14 cellular contexts compared by ENCODE assay signal in the genomic region with DNA sequence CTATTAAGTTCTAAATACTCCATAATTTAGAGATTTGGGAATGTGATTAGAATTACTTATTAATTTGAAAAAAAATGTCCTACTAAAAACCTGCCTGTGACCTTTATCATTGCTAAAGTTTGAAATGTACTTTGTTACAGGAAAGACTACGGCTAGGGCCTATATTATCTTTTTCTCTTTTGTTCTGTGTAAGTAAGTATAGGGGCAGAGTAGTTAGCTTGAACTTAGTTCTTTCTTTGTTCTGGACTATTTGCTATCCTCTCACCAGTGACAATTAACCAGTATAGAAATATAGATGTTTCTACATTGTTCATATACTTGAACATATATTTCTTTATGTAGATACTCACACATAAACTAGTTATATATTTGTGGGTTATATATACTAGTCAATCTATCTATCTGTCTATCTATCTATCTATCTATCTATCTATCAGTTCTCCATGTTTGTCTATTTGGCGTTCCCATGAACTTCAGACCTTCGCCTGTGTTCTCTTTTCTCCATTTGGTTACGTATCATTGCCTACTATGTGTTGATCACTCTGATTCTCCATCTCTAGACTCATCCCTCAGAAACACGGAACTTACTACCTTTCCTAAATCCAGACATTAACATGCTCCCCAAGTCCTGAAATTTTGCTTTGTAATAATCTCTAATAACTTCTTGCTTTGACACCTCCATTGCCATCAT. TPM values are rescaled to one million over a fixed set of nuclear protein-coding genes. Genes with fewer than 3 reads are reported as not detected.
DNase-seq lines count a peak whose midpoint lies in the region; ATAC-seq and TF ChIP-seq lines count a peak whose summit lies in the region.
"Had no signal": no experiment of that assay in that cellular context is flagged by ENCODE, and none has a peak within 500 bp of the region (broad histone marks: within the 10 kb centered on the region; RNA-seq: fewer than 3 reads in every experiment).

No MANE protein-coding gene starts in this region.

- H3K27me3 Mint-ChIP-seq in activated naive CD4-positive, alpha-beta T cell treated with anti-CD3 and anti-CD28 coated beads, Interleukin-2, amount 10 ng/mL, durations not matched to agents 7 days and 5 days = no peaks in the 10 kb centered on the region
- H3K27me3 Mint-ChIP-seq in immature natural killer cell (ENCODE audit: low read depth in 3 of 3) = peaks cover 2 to 8% (median 3%) of the 10 kb centered on the region in 3 donors

- intact Hi-C loops in vagina (cut with DNase I) = no loop called here

- H3K27ac ChIP-seq in RWPE2 (ENCODE audit: poor library complexity, severe bottlenecking) = peak overlapping the region; percentile 39
- H3K27ac ChIP-seq in vagina = peak overlapping the region; percentile 21
- no peak overlapping the region for H3K27ac ChIP-seq in gastroesophageal sphincter

- peak overlapping the region; percentile 92 for H3K4me3 Mint-ChIP-seq in activated naive CD4-positive, alpha-beta T cell treated with anti-CD3 and anti-CD28 coated beads, Interleukin-2, amount 10 ng/mL, durations not matched to agents 7 days and 5 days
- H3K4me3 Mint-ChIP-seq in immature natural killer cell = peak overlapping the region; percentile 86 to 97 (median 93)

- TF ChIP-seq EP300 in gastroesophageal sphincter (IDR thresholded peaks at IDR 0.05) = no peak

- peaks cover 41% of the 10 kb centered on the region for H3K4me1 Mint-ChIP-seq in activated naive CD4-positive, alpha-beta T cell treated with anti-CD3 and anti-CD28 coated beads, Interleukin-2, amount 10 ng/mL, durations not matched to agents 7 days and 5 days
- peaks cover 64 to 69% of the 10 kb centered on the region in 2 donors for H3K4me1 Mint-ChIP-seq in immature natural killer cell

- peaks cover 13% of the 10 kb centered on the region for H3K4me1 ChIP-seq in RWPE2 (ENCODE audit: insufficient read depth, poor library complexity, severe bottlenecking)
- H3K4me1 ChIP-seq in vagina = no peaks in the 10 kb centered on the region
- no peaks in the 10 kb centered on the region for H3K4me1 ChIP-seq in gastroesophageal sphincter

- peak overlapping the region; percentile 97 for H3K27ac Mint-ChIP-seq in activated naive CD4-positive, alpha-beta T cell treated with anti-CD3 and anti-CD28 coated beads, Interleukin-2, amount 10 ng/mL, durations not matched to agents 7 days and 5 days
- H3K27ac Mint-ChIP-seq in immature natural killer cell = peak overlapping the region; percentile 92 to 100 (median 96)

- H3K9me3 Mint-ChIP-seq in activated naive CD4-positive, alpha-beta T cell treated with anti-CD3 and anti-CD28 coated beads, Interleukin-2, amount 10 ng/mL, durations not matched to agents 7 days and 5 days = no peaks in the 10 kb centered on the region
- H3K9me3 Mint-ChIP-seq in immature natural killer cell = no peaks in the 10 kb centered on the region

- no peak for ATAC-seq in RWPE2 (ENCODE audit: low read depth)
- ATAC-seq in gastroesophageal sphincter = no peak
- no peak for ATAC-seq in HG03457 (IDR thresholded peaks at IDR 0.05; ENCODE audit: unreplicated experiment)
- ATAC-seq: Right ventricle myocardium inferior had no signal

- H3K9me3 ChIP-seq in RWPE2 (ENCODE audit: severe bottlenecking) = no peaks in the 10 kb centered on the region
- H3K9me3 ChIP-seq in vagina = no peaks in the 10 kb centered on the region
- H3K9me3 ChIP-seq in gastroesophageal sphincter = no peaks in the 10 kb centered on the region
- H3K9me3 ChIP-seq: MG63 had no signal

- 84 to 91% methylated on average over 4 to 5 of the region's 5 CpGs for WGBS in gastroesophageal sphincter (ENCODE audit: low coverage in 1 of 2), 2 donors

- no peaks in the 10 kb centered on the region; the same call in 1 of the 2 replicates for H3K36me3 ChIP-seq in RWPE2 (ENCODE audit: low read depth)
- H3K36me3 ChIP-seq in vagina = no peaks in the 10 kb centered on the region
- no peaks in the 10 kb centered on the region for H3K36me3 ChIP-seq in gastroesophageal sphincter
- H3K36me3 ChIP-seq: MG63 had no signal

- no peak for TF ChIP-seq POLR2A in vagina (IDR thresholded peaks at IDR 0.05)
- TF ChIP-seq POLR2A in gastroesophageal sphincter (IDR thresholded peaks at IDR 0.05) = no peak

- peaks cover 55% of the 10 kb centered on the region for H3K36me3 Mint-ChIP-seq in activated naive CD4-positive, alpha-beta T cell treated with anti-CD3 and anti-CD28 coated beads, Interleukin-2, amount 10 ng/mL, durations not matched to agents 7 days and 5 days
- H3K36me3 Mint-ChIP-seq in immature natural killer cell = peaks cover 25 to 38% (median 33%) of the 10 kb centered on the region in 3 donors

- no peaks in the 10 kb centered on the region for H3K27me3 ChIP-seq in RWPE2 (ENCODE audit: insufficient read depth, poor library complexity, severe bottlenecking)
- no peaks in the 10 kb centered on the region for H3K27me3 ChIP-seq in vagina
- H3K27me3 ChIP-seq in gastroesophageal sphincter = no peaks in the 10 kb centered on the region
- H3K27me3 ChIP-seq: MG63 had no signal

- H3K4me3 ChIP-seq in RWPE2 (ENCODE audit: severe bottlenecking) (no peak overlapping the region), vagina (no peak overlapping the region), gastroesophageal sphincter (no peak overlapping the region)
- H3K4me3 ChIP-seq: MG63 had no signal

- CTCF ChIA-PET in activated naive CD4-positive, alpha-beta T cell treated with anti-CD3 and anti-CD28 coated beads, Interleukin-2, amount 10 ng/mL, durations not matched to agents 7 days and 5 days (lab: Charles Lee) = interaction anchor here (0.5 to 1.5 kb wide), 3 partner anchors 21 to 51 kb away, joined by 3 to 5 read pairs (median 3); no protein-coding TSS in a partner anchor

- no peak for DNase-seq in activated naive CD4-positive, alpha-beta T cell treated with anti-CD3 and anti-CD28 coated beads, Interleukin-2, amount 10 ng/mL, durations not matched to agents 7 days and 5 days
- no peak for DNase-seq in activated naive CD4-positive, alpha-beta T cell (lab: John Stamatoyannopoulos, UW)
- DNase-seq in RWPE2 (ENCODE audit: low spot score) (no peak), immature natural killer cell (no peak), vagina (ENCODE audit: extremely low spot score in 2 of 2) (no peak), NCI-H748 (lab: John Stamatoyannopoulos, UW; ENCODE audit: unreplicated experiment) (no peak)
- DNase-seq: activated CD4-positive, alpha-beta T cell treated with anti-CD3 and anti-CD28 coated beads, Interleukin-2, amount 50 U/mL, for 1 hour; foreskin melanocyte; kidney glomerular epithelial cell; MG63; NCI-H345 had no signal

- TF ChIP-seq CTCF in RWPE2 (IDR thresholded peaks at IDR 0.05; ENCODE audit: poor library complexity, severe bottlenecking) = no peak
- TF ChIP-seq CTCF in vagina (IDR thresholded peaks at IDR 0.05) = no peak
- no peak for TF ChIP-seq CTCF in gastroesophageal sphincter (IDR thresholded peaks at IDR 0.05)

RNA-seq across cellular contexts. Expression of a gene that starts 3.3 kb away (rescaled TPM):
- polyA plus RNA-seq in immature natural killer cell = 1,000 to 10,000 TPM in 2 of 3 donors, 100 to 1,000 TPM in 1; 1,000 to 1,490 (median 1,080) TPM
- total RNA-seq in vagina = 33.4 TPM
- total RNA-seq in gastroesophageal sphincter = 10 to 100 TPM in 2 of 4 donors, 1 to 10 TPM in 2; 5.0 to 31.9 (median 12.9) TPM

Comparison
In these comparisons a context has a peak if more than half of its experiments do, and no peak if none do; other contexts are left out.
1. H3K27ac ChIP-seq: peak in RWPE2 (single experiment) and vagina (single experiment); none in gastroesophageal sphincter (0 of 4).